In the genomic region with DNA sequence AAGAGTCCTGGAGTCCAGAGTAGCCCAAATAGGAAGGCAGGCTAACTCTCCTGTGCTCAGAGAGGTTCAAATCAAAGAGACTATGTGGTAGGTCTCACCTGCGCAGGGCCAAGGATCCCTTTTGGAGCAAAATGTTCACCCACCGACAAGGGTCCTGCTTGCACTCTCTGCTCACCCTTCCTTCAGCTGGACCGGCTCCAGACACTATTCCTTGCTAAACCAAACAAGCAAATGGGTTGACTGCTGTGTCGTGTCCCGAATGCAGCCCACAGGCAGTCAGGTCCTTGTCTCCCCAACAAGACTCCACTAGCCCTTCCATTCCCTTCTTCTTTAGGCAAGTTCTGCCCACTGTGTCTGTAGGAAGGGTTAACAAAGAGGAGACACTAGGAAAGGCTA, we compare ENCODE assay signal across 1 cellular context.
TF ChIP-seq lines count a peak whose summit lies in the region.

No MANE protein-coding gene starts in this region.

TF ChIP-seq in HepG2, 621 proteins besides CTCF, POLR2A, EP300 and RAD21:
- TF ChIP-seq KDM6A (CRISPR knock-in tag; IDR thresholded peaks at IDR 0.05; ENCODE audit: low read depth) = no peak
- TF ChIP-seq, protein P1, sequence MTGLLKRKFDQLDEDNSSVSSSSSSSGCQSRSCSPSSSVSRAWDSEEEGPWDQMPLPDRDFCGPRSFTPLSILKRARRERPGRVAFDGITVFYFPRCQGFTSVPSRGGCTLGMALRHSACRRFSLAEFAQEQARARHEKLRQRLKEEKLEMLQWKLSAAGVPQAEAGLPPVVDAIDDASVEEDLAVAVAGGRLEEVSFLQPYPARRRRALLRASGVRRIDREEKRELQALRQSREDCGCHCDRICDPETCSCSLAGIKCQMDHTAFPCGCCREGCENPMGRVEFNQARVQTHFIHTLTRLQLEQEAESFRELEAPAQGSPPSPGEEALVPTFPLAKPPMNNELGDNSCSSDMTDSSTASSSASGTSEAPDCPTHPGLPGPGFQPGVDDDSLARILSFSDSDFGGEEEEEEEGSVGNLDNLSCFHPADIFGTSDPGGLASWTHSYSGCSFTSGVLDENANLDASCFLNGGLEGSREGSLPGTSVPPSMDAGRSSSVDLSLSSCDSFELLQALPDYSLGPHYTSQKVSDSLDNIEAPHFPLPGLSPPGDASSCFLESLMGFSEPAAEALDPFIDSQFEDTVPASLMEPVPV (CRISPR knock-in tag; IDR thresholded peaks at IDR 0.05) = peak; percentile 17; the same call in 1 of the 2 replicates
- no peak for TF ChIP-seq SALL2 (CRISPR knock-in tag; IDR thresholded peaks at IDR 0.05)
- no peak for TF ChIP-seq TBL1XR1 (IDR thresholded peaks at IDR 0.05; ENCODE audit: borderline replicate concordance, low read length, partially characterized antibody)
- TF ChIP-seq ATF7-NPFF (CRISPR knock-in tag; IDR thresholded peaks at IDR 0.05; ENCODE audit: low read depth) = 0 out of 2 replicates have a peak, but pooled peaks have one; percentile 5
- TF ChIP-seq, protein P2, sequence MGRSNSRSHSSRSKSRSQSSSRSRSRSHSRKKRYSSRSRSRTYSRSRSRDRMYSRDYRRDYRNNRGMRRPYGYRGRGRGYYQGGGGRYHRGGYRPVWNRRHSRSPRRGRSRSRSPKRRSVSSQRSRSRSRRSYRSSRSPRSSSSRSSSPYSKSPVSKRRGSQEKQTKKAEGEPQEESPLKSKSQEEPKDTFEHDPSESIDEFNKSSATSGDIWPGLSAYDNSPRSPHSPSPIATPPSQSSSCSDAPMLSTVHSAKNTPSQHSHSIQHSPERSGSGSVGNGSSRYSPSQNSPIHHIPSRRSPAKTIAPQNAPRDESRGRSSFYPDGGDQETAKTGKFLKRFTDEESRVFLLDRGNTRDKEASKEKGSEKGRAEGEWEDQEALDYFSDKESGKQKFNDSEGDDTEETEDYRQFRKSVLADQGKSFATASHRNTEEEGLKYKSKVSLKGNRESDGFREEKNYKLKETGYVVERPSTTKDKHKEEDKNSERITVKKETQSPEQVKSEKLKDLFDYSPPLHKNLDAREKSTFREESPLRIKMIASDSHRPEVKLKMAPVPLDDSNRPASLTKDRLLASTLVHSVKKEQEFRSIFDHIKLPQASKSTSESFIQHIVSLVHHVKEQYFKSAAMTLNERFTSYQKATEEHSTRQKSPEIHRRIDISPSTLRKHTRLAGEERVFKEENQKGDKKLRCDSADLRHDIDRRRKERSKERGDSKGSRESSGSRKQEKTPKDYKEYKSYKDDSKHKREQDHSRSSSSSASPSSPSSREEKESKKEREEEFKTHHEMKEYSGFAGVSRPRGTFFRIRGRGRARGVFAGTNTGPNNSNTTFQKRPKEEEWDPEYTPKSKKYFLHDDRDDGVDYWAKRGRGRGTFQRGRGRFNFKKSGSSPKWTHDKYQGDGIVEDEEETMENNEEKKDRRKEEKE (IDR thresholded peaks at IDR 0.05) = no peak
- no peak for TF ChIP-seq SMAD1 (CRISPR knock-in tag; IDR thresholded peaks at IDR 0.05; ENCODE audit: borderline replicate concordance, low read depth)
- no peak for TF ChIP-seq ZC3H13 (CRISPR knock-in tag; IDR thresholded peaks at IDR 0.05)
- no peak for TF ChIP-seq RFXANK (CRISPR knock-in tag; IDR thresholded peaks at IDR 0.05)
- TF ChIP-seq SRSF9 (IDR thresholded peaks at IDR 0.05; ENCODE audit: borderline replicate concordance, insufficient read depth, low read depth, low read length, poor library complexity, severe bottlenecking) = no peak
- TF ChIP-seq, protein P3, sequence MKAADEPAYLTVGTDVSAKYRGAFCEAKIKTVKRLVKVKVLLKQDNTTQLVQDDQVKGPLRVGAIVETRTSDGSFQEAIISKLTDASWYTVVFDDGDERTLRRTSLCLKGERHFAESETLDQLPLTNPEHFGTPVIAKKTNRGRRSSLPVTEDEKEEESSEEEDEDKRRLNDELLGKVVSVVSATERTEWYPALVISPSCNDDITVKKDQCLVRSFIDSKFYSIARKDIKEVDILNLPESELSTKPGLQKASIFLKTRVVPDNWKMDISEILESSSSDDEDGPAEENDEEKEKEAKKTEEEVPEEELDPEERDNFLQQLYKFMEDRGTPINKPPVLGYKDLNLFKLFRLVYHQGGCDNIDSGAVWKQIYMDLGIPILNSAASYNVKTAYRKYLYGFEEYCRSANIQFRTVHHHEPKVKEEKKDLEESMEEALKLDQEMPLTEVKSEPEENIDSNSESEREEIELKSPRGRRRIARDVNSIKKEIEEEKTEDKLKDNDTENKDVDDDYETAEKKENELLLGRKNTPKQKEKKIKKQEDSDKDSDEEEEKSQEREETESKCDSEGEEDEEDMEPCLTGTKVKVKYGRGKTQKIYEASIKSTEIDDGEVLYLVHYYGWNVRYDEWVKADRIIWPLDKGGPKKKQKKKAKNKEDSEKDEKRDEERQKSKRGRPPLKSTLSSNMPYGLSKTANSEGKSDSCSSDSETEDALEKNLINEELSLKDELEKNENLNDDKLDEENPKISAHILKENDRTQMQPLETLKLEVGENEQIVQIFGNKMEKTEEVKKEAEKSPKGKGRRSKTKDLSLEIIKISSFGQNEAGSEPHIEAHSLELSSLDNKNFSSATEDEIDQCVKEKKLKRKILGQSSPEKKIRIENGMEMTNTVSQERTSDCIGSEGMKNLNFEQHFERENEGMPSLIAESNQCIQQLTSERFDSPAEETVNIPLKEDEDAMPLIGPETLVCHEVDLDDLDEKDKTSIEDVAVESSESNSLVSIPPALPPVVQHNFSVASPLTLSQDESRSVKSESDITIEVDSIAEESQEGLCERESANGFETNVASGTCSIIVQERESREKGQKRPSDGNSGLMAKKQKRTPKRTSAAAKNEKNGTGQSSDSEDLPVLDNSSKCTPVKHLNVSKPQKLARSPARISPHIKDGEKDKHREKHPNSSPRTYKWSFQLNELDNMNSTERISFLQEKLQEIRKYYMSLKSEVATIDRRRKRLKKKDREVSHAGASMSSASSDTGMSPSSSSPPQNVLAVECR (CRISPR knock-in tag; IDR thresholded peaks at IDR 0.05; ENCODE audit: borderline replicate concordance) = no peak
- TF ChIP-seq, protein P4, sequence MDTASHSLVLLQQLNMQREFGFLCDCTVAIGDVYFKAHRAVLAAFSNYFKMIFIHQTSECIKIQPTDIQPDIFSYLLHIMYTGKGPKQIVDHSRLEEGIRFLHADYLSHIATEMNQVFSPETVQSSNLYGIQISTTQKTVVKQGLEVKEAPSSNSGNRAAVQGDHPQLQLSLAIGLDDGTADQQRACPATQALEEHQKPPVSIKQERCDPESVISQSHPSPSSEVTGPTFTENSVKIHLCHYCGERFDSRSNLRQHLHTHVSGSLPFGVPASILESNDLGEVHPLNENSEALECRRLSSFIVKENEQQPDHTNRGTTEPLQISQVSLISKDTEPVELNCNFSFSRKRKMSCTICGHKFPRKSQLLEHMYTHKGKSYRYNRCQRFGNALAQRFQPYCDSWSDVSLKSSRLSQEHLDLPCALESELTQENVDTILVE (CRISPR knock-in tag; IDR thresholded peaks at IDR 0.05) = 0 out of 2 replicates have a peak, but pooled peaks have one; percentile 16
- TF ChIP-seq, protein P5, sequence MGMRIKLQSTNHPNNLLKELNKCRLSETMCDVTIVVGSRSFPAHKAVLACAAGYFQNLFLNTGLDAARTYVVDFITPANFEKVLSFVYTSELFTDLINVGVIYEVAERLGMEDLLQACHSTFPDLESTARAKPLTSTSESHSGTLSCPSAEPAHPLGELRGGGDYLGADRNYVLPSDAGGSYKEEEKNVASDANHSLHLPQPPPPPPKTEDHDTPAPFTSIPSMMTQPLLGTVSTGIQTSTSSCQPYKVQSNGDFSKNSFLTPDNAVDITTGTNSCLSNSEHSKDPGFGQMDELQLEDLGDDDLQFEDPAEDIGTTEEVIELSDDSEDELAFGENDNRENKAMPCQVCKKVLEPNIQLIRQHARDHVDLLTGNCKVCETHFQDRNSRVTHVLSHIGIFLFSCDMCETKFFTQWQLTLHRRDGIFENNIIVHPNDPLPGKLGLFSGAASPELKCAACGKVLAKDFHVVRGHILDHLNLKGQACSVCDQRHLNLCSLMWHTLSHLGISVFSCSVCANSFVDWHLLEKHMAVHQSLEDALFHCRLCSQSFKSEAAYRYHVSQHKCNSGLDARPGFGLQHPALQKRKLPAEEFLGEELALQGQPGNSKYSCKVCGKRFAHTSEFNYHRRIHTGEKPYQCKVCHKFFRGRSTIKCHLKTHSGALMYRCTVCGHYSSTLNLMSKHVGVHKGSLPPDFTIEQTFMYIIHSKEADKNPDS (CRISPR knock-in tag; IDR thresholded peaks at IDR 0.05) = no peak
